ENCODE assay signal across 23 cellular contexts in the genomic region with DNA sequence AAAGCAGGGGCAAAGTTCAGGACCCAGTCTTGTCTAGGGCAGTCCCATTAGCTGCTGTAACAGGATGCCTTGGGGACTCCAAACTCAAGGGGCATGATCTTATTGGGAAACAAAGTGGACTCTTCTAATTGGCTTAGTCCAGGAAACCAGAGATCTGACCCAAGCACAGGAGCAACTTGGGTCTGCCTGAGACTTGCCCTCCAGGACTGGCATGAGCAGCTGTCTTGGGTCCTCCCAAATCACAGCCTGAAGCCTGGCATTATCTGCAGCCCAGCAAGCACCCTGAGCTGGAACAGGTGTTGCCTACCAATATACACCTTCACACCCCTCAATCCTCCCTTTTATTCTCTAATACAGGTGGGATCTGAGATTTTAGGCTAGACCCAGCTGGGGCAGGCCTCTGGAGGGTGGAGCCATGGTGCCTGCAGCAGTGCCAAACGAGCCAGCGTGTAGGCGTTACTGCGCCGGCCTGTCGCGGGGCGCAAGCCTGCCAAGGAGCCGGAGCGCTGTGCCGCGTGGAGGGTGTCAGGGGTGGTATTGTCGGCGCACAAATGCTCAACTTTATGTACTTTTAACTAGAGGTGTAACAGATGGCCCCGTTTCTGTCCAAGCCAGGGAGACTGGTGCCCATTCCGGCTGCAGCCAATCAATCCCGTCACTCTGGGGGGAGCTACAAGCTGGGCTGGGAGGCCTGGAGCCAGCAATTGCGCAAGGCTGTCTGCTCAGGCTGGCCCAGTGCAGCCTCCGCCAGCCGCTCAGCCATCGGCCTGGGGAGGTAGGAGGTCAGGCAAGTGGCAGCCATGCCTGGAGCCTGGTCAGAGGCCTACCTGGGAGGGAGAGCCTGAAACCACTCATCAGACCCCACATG. TPM values are rescaled to one million over a fixed set of nuclear protein-coding genes. Genes with fewer than 3 reads are reported as not detected.
DNase-seq lines count a peak whose midpoint lies in the region; ATAC-seq and TF ChIP-seq lines count a peak whose summit lies in the region.
"Had no signal": no experiment of that assay in that cellular context is flagged by ENCODE, and none has a peak within 500 bp of the region (broad histone marks: within the 10 kb centered on the region; RNA-seq: fewer than 3 reads in every experiment).

No MANE protein-coding gene starts in this region.

- ATAC-seq in left lobe of liver (peak; percentile 92), gastrocnemius medialis (peak; percentile 69 to 79), GM19463 (IDR thresholded peaks at IDR 0.05; ENCODE audit: unreplicated experiment) (no peak)
- ATAC-seq: HCT116, mucosa of descending colon had no signal

- no peak for TF ChIP-seq CTCF in gastrocnemius medialis (IDR thresholded peaks at IDR 0.05 in 4 of 5, conservative IDR thresholded peaks at IDR 0.05 in 1 of 5)
- no peak for TF ChIP-seq CTCF in testis (IDR thresholded peaks at IDR 0.05)

- peaks cover 6 to 10% (median 7%) of the 10 kb centered on the region in 3 donors for H3K27me3 ChIP-seq in gastrocnemius medialis
- H3K27me3 ChIP-seq in testis, result no peaks in the 10 kb centered on the region

- DNase-seq in G401 (ENCODE audit: low spot score) (peak; percentile 83), NCI-H524 treated with DMSO at 0.1 percent for 48 hours (lab: John Stamatoyannopoulos, UW) (peak; percentile 19), left lobe of liver (ENCODE audit: low spot score) (peak; percentile 65), gastrocnemius medialis (peak; percentile 55 to 88), testis (no peak)
- no peak for DNase-seq in activated CD4-positive, alpha-beta T cell treated with anti-CD3 and anti-CD28 coated beads for 48 hours
- DNase-seq: activated CD4-positive, alpha-beta T cell treated with anti-CD3 and anti-CD28 coated beads, Interleukin-2, amount 50 U/mL, for 1 hour; activated CD8-positive, alpha-beta memory T cell treated with anti-CD3 and anti-CD28 coated beads, Interleukin-2, amount 50 U/mL, for 4 hours; activated naive CD8-positive, alpha-beta T cell treated with anti-CD3 and anti-CD28 coated beads, Interleukin-2, amount 10 ng/mL, durations not matched to agents 7 days and 5 days; CD4-positive, alpha-beta T cell; MM.1S; mucosa of descending colon; NCI-H1436; NCI-H2171 treated with DMSO at 0.1 percent for 48 hours; NCI-H748 treated with DMSO at 0.1 percent for 48 hours; OCI-M1; stimulated activated CD4-positive, alpha-beta T cell treated with anti-CD3 and anti-CD28 coated beads, Interleukin-15, amount 100 ng/mL, for 24 hours had no signal

- no peak for TF ChIP-seq POLR2A in gastrocnemius medialis (IDR thresholded peaks at IDR 0.05)
- no peak for TF ChIP-seq POLR2A in testis (IDR thresholded peaks at IDR 0.05)

- H3K27ac ChIP-seq in gastrocnemius medialis (peak overlapping the region; percentile 75 to 90 (median 78)), testis (no peak overlapping the region)
- H3K27ac ChIP-seq: coronary artery, heart left ventricle had no signal

- H3K9me3 ChIP-seq in gastrocnemius medialis, result no peaks in the 10 kb centered on the region
- H3K9me3 ChIP-seq in testis, result no peaks in the 10 kb centered on the region
- H3K9me3 ChIP-seq: heart left ventricle, mucosa of descending colon had no signal

- no peaks in the 10 kb centered on the region for H3K36me3 ChIP-seq in gastrocnemius medialis
- H3K36me3 ChIP-seq in testis (ENCODE audit: low read depth, missing control alignments), result no peaks in the 10 kb centered on the region
- H3K36me3 ChIP-seq: heart left ventricle had no signal

- WGBS in testis, 2 donors, result 96% methylated on average over 16 to 21 of the region's 21 CpGs

- H3K4me3 ChIP-seq in gastrocnemius medialis (peak overlapping the region; percentile 46 to 58 (median 49)), testis (no peak overlapping the region)
- H3K4me3 ChIP-seq: coronary artery, heart left ventricle, mucosa of descending colon had no signal

- H3K4me1 ChIP-seq in gastrocnemius medialis, result peaks cover 27 to 34% of the 10 kb centered on the region in 2 donors
- no peaks in the 10 kb centered on the region for H3K4me1 ChIP-seq in testis

- in situ Hi-C loops in G401 (cut with HindIII; ENCODE audit: low sequenced_read_pairs), result no loop called here
- in situ Hi-C loops in gastrocnemius medialis (cut with MboI; ENCODE audit: low sequenced_read_pairs in 4 of 4), result no loop called here

- intact Hi-C loops in gastrocnemius medialis (cut with DNase I; ENCODE audit: low total_unique reads), result loop anchor here (1.0 kb wide), 1 partner anchor 13 kb away; a partner anchor contains a TSS
- intact Hi-C loops in testis (cut with DNase I; ENCODE audit: low total_unique reads), result no loop called here

RNA-seq across cellular contexts. Expression of a gene that starts 12.8 kb away (rescaled TPM):
- total RNA-seq in G401 (2014; rRNA removed; shearing (Covaris generic)), result 17.5 and 32.2 TPM in 2 replicates
- total RNA-seq in left lobe of liver (not detected), gastrocnemius medialis (10 to 100 TPM; 10.7 to 25.9 (median 13.0) TPM), testis (under 1 TPM in 1 of 2 donors, not detected in 1; 0.12 TPM)
- not detected for polyA plus RNA-seq in testis (ENCODE audit: insufficient read depth, low read depth, low replicate concordance)
- total RNA-seq: activated naive CD8-positive, alpha-beta T cell treated with anti-CD3 and anti-CD28 coated beads, Interleukin-2, amount 10 ng/mL, durations not matched to agents 7 days and 5 days; CD4-positive, alpha-beta T cell; mucosa of descending colon; T-helper 1 cell treated with Interleukin-12 subunit alpha and Interleukin-12 subunit beta and Interleukin-4 antibody, amounts not matched to agents 30 ng/mL and 1 ng/mL, for 36 hours had no signal
- polyA plus RNA-seq: AG04450, heart left ventricle had no signal

Comparison
In these comparisons a context has a peak if more than half of its experiments do, and no peak if none do; other contexts are left out.
1. DNase-seq: peak in G401 (single experiment), NCI-H524 treated with DMSO at 0.1 percent for 48 hours (single experiment), left lobe of liver (single experiment) and gastrocnemius medialis (2 of 2); none in testis (single experiment) and activated CD4-positive, alpha-beta T cell treated with anti-CD3 and anti-CD28 coated beads for 48 hours (single experiment).
2. H3K27ac ChIP-seq: peak in gastrocnemius medialis (4 of 4); none in testis (0 of 2).
3. H3K4me3 ChIP-seq: peak in gastrocnemius medialis (4 of 4); none in testis (0 of 2).
4. RNA of a gene that starts 12.8 kb away (total RNA-seq): 17.5 to 32.2 TPM in G401 and 10.7 to 25.9 TPM in gastrocnemius medialis; 0.12 TPM in testis and not detected in left lobe of liver (single experiment); every median in the first group is over 10 times any median in the second.